In genomic region chr12:123474493-123475255, GRCh38 we compare ENCODE assay signal across 9 cellular contexts. TPM values are rescaled to one million over a fixed set of nuclear protein-coding genes. Genes with fewer than 3 reads are reported as not detected.
DNase-seq lines count a peak whose midpoint lies in the region; TF ChIP-seq lines count a peak whose summit lies in the region.
"Had no signal": no experiment of that assay in that cellular context is flagged by ENCODE, and none has a peak within 500 bp of the region (broad histone marks: within the 10 kb centered on the region; RNA-seq: fewer than 3 reads in every experiment).

No MANE protein-coding gene starts in this region.

- H2AFZ ChIP-seq in OCI-LY1 (ENCODE audit: low read length) = no peak overlapping the region

- no peak overlapping the region for H3K27ac ChIP-seq in CD8-positive, alpha-beta memory T cell (ENCODE audit: low read depth, low read length)
- H3K27ac ChIP-seq in OCI-LY1 (ENCODE audit: low read depth, low read length, poor library complexity, severe bottlenecking) = peak overlapping the region; percentile 93
- H3K27ac ChIP-seq in coronary artery = peak overlapping the region; percentile 22 to 66

- H3K36me3 Mint-ChIP-seq in CD8-positive, alpha-beta memory T cell = peaks cover 0 to 36% (median 9%) of the 10 kb centered on the region in 3 donors
- peaks cover 75% of the 10 kb centered on the region for H3K36me3 Mint-ChIP-seq in nephron progenitor cell (ENCODE audit: low read depth)

- peaks cover 14 to 17% (median 16%) of the 10 kb centered on the region in 3 donors for H3K4me1 Mint-ChIP-seq in CD8-positive, alpha-beta memory T cell
- H3K4me1 Mint-ChIP-seq in nephron progenitor cell = peaks cover 31% of the 10 kb centered on the region

- POLR2A ChIA-PET in CD8-positive, alpha-beta memory T cell (lab: Charles Lee) = interaction anchor here (1.3 kb wide), 1 partner anchor 16 kb away, joined by 4 read pairs; no protein-coding TSS in a partner anchor

- H3K27ac Mint-ChIP-seq in CD8-positive, alpha-beta memory T cell = peak overlapping the region; percentile 1 to 93 (median 84)
- H3K27ac Mint-ChIP-seq in nephron progenitor cell = peak overlapping the region; percentile 97

- H3K27me3 Mint-ChIP-seq in CD8-positive, alpha-beta memory T cell = no peaks in the 10 kb centered on the region
- H3K27me3 Mint-ChIP-seq in nephron progenitor cell (ENCODE audit: low read depth, poor library complexity) = peaks cover 3% of the 10 kb centered on the region

- no peaks in the 10 kb centered on the region for H3K79me2 ChIP-seq in OCI-LY1 (ENCODE audit: insufficient read depth, low read length)

- DNase-seq in CD8-positive, alpha-beta memory T cell = no peak
- no peak for DNase-seq in coronary artery (ENCODE audit: low spot score)
- DNase-seq in nephron progenitor cell = no peak
- DNase-seq in NCI-H2081 treated with DMSO at 0.1 percent for 48 hours (lab: John Stamatoyannopoulos, UW) = no peak
- DNase-seq in NCI-H2171 (lab: John Stamatoyannopoulos, UW) = no peak
- no peak for DNase-seq in NCI-H82 (lab: John Stamatoyannopoulos, UW)
- DNase-seq: DMS79 treated with DMSO at 0.1 percent for 48 hours, OCI-M1 had no signal

- no peaks in the 10 kb centered on the region for H3K9me3 ChIP-seq in CD8-positive, alpha-beta memory T cell (ENCODE audit: low read length)
- H3K9me3 ChIP-seq in OCI-LY1 (ENCODE audit: low read length) = no peaks in the 10 kb centered on the region

- no peaks in the 10 kb centered on the region for H3K27me3 ChIP-seq in CD8-positive, alpha-beta memory T cell (ENCODE audit: insufficient read depth, low read length, poor library complexity, severe bottlenecking)
- no peaks in the 10 kb centered on the region for H3K27me3 ChIP-seq in OCI-LY1 (ENCODE audit: insufficient read depth, low read length)

- H3K4me2 ChIP-seq in OCI-LY1 (ENCODE audit: low read length) = peak overlapping the region; percentile 69

- CTCF ChIA-PET in CD8-positive, alpha-beta memory T cell (lab: Charles Lee) = interaction anchor here (2.2 kb wide), 1 partner anchor 15 kb away, joined by 9 read pairs; no protein-coding TSS in a partner anchor

- TF ChIP-seq CTCF in OCI-LY1 (IDR thresholded peaks at IDR 0.05; ENCODE audit: low read length) (no peak), coronary artery (IDR thresholded peaks at IDR 0.05) (no peak), nephron progenitor cell (IDR thresholded peaks at IDR 0.05) (no peak)

- H3K9me2 ChIP-seq in OCI-LY1 (ENCODE audit: low read depth, low read length) = no peaks in the 10 kb centered on the region

- peak overlapping the region in 4 of 7 donors; percentile 27 to 61 (median 54) for H3K4me3 Mint-ChIP-seq in CD8-positive, alpha-beta memory T cell
- peak overlapping the region; percentile 58 for H3K4me3 Mint-ChIP-seq in nephron progenitor cell

- H3F3A ChIP-seq in OCI-LY1 (ENCODE audit: insufficient read depth, low read length) = peaks cover 5% of the 10 kb centered on the region; the same call in 1 of the 2 replicates

- peaks cover 10% of the 10 kb centered on the region for H3K36me3 ChIP-seq in CD8-positive, alpha-beta memory T cell (ENCODE audit: insufficient read depth, low read length)
- H3K36me3 ChIP-seq in OCI-LY1 (ENCODE audit: insufficient read depth, low read length) = peaks cover 14% of the 10 kb centered on the region; the same call in 1 of the 2 replicates

- peak overlapping the region; percentile 37 for H3K9ac ChIP-seq in OCI-LY1 (ENCODE audit: low read length)

- H4K20me1 ChIP-seq in OCI-LY1 (ENCODE audit: insufficient read depth, low read length) = no peaks in the 10 kb centered on the region

- H3K9me3 Mint-ChIP-seq in CD8-positive, alpha-beta memory T cell = no peaks in the 10 kb centered on the region
- H3K9me3 Mint-ChIP-seq in nephron progenitor cell = no peaks in the 10 kb centered on the region

- peaks cover 17% of the 10 kb centered on the region for H3K4me1 ChIP-seq in CD8-positive, alpha-beta memory T cell (ENCODE audit: insufficient read depth, low read length)
- peaks cover 59% of the 10 kb centered on the region for H3K4me1 ChIP-seq in OCI-LY1 (ENCODE audit: insufficient read depth, low read length, severe bottlenecking)

- no peak overlapping the region for H3K4me3 ChIP-seq in CD8-positive, alpha-beta memory T cell (ENCODE audit: low read length)
- H3K4me3 ChIP-seq in OCI-LY1 (ENCODE audit: low read depth, low read length, poor library complexity, severe bottlenecking) (peak overlapping the region; percentile 45), coronary artery (no peak overlapping the region)

RNA-seq across cellular contexts. Expression of gene SNRNP35, which starts 16.7 kb away (rescaled TPM):
- total RNA-seq in CD8-positive, alpha-beta memory T cell = 10 to 100 TPM; 21.9 to 23.8 TPM
- 26.5 TPM for polyA plus RNA-seq in CD8-positive, alpha-beta memory T cell

RNA-seq across cellular contexts. Expression of gene RILPL2, which starts 38.2 kb away (rescaled TPM):
- 10 to 100 TPM; 26.9 to 27.6 TPM for total RNA-seq in CD8-positive, alpha-beta memory T cell
- 8.4 TPM for polyA plus RNA-seq in CD8-positive, alpha-beta memory T cell

RNA-seq across cellular contexts. Expression of gene RILPL1, which starts 58.8 kb away (rescaled TPM):
- 1 to 10 TPM; 2.7 to 4.6 TPM for total RNA-seq in CD8-positive, alpha-beta memory T cell
- 0.55 TPM for polyA plus RNA-seq in CD8-positive, alpha-beta memory T cell
